In the genomic region with DNA sequence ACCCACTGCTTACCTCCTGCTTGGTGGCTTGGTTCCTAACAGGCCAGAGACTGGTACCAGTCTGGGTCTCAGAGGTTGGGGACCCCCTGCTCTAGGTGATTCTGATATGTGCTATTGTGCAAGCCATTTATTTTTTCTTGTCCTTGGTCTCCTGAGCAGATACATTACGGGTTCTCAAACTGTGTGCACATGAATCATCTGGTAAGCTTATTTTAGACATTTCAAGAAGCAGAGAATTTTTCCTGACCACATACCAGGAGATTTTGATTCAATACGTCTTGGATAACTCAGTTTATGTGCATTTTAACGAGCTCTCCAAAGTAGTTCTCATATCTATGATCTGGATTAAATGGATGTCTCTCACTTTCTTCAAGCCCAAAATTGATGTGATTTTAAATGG, we compare ENCODE assay signal across 2 cellular contexts.
TF ChIP-seq lines count a peak whose summit lies in the region.

No MANE protein-coding gene starts in this region.

TF ChIP-seq in IMR-90, 13 proteins besides CTCF, POLR2A, EP300 and RAD21:
- no peak for TF ChIP-seq FOS (IDR thresholded peaks at IDR 0.05; ENCODE audit: low read depth, low read length)
- TF ChIP-seq SMC3 (IDR thresholded peaks at IDR 0.05; ENCODE audit: low read depth, low read length) = no peak
- peak; percentile 33; the same call in 1 of the 2 replicates for TF ChIP-seq CEBPB (IDR thresholded peaks at IDR 0.05; ENCODE audit: low read depth, low read length)

TF ChIP-seq in H1, 55 proteins besides CTCF, POLR2A, EP300 and RAD21:
- no peak for TF ChIP-seq TAF7 (optimal IDR thresholded peaks at IDR 0.05; ENCODE audit: borderline replicate concordance, low read depth, low read length)
- TF ChIP-seq RBBP5 (IDR thresholded peaks at IDR 0.05; ENCODE audit: borderline replicate concordance, low read depth, low read length) = no peak
- TF ChIP-seq SP1 (IDR thresholded peaks at IDR 0.05; ENCODE audit: low read depth, low read length) = no peak
